12 cellular contexts compared by ENCODE assay signal in the genomic region with DNA sequence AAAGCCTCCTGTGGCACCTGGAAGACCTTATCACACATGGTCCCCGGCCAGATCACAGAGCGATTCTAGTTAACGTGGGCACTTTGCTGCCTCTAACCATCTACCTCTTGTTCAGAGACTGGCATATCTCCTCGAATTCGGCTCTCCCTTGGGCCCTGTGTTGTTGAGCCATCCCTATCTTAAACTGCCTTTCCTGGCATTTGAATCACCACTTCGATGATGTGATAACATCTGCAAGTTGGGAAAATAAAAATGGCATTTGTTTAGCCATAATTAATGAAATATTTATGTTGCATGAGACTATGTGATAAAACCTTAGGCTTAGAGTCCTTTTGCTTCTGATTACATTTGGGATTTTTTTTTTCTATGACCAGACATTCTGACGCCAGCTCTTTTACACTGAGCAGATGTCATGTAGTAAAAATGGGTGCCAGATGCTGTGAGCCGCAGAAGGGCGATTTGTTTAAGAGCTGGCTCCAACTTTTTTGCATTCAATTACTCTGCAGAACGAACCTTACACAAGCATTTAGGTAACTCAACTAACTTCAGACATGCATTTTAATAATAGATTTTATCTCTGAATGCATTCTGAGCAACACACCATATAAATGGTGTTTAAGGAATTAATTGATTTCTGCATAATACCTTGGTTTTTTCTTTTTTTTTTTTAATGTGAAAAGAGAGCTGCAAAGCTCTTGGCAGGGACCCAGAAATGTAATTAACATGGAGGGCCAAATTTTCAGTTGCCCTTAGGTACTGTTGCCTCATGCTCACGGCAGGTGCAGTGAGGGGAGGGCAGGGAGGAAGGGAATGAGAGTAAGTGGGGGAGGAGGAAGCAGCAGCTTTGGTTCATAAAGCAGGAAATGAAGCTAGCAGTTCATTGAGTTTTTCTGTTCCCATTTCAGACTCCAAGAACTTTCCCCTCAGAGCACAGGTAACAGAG. TPM values are rescaled to one million over a fixed set of nuclear protein-coding genes. Genes with fewer than 3 reads are reported as not detected.
DNase-seq lines count a peak whose midpoint lies in the region; ATAC-seq, FAIRE-seq and TF ChIP-seq lines count a peak whose summit lies in the region.
"Had no signal": no experiment of that assay in that cellular context is flagged by ENCODE, and none has a peak within 500 bp of the region (broad histone marks: within the 10 kb centered on the region; RNA-seq: fewer than 3 reads in every experiment).

No MANE protein-coding gene starts in this region.

- no peaks in the 10 kb centered on the region for H3K9me2 ChIP-seq in PC-9 (ENCODE audit: insufficient read depth)

- H3K4me3 ChIP-seq in fibroblast of pulmonary artery (replicated peaks; ENCODE audit: low read depth, low read length) (no peak overlapping the region), PC-9 (no peak overlapping the region)
- H3K4me3 ChIP-seq: dorsolateral prefrontal cortex had no signal

- H3K79me2 ChIP-seq in PC-9 (ENCODE audit: low read depth): no peaks in the 10 kb centered on the region

- H3K9me3 ChIP-seq in PC-9 (ENCODE audit: insufficient read depth, low read depth): 0 out of 2 replicates have a peak, but pooled peaks cover 7% of the 10 kb centered on the region

- no TSS peak for BruUV-seq in PC-9 (replicated peaks; lab: Mats Ljungman, UMichigan)

- POLR2A ChIA-PET in PC-9 (lab: Charles Lee; ENCODE audit: unreplicated experiment): interaction anchor here (0.6 kb wide), 1 partner anchor 123 kb away, joined by 7 read pairs; no protein-coding TSS in a partner anchor

- peaks cover 6% of the 10 kb centered on the region for H3K9me3 Mint-ChIP-seq in activated T-helper 1 cell treated with anti-CD3 and anti-CD28 coated beads, Interleukin-12 subunit alpha, Interleukin-12 subunit beta, Interleukin-2, Interleukin-4 antibody, amounts not matched to agents 30 ng/mL and 10 ng/mL and 1 ng/mL, durations not matched to agents 14 hours and 24 hours and 36 hours

- no peaks in the 10 kb centered on the region for H3K4me1 ChIP-seq in PC-9 (replicated peaks; ENCODE audit: insufficient read depth)

- H4K20me1 ChIP-seq in PC-9 (ENCODE audit: insufficient read depth): no peaks in the 10 kb centered on the region

- intact Hi-C loops in Right ventricle myocardium superior (cut with DNase I) (no loop called here), left cardiac atrium (cut with DNase I) (no loop called here), PC-9 (cut with micrococcal nuclease; ENCODE audit: unreplicated experiment) (no loop called here)
- intact Hi-C loops in activated T-helper 1 cell treated with anti-CD3 and anti-CD28 coated beads, Interleukin-12 subunit alpha, Interleukin-12 subunit beta, Interleukin-2, Interleukin-4 antibody, amounts not matched to agents 30 ng/mL and 10 ng/mL and 1 ng/mL, durations not matched to agents 14 hours and 24 hours and 36 hours (cut with micrococcal nuclease): no loop called here

- FAIRE-seq in frontal cortex (lab: Jason Lieb, UNC): no peak

- DNase-seq in Right ventricle myocardium superior: no peak
- no peak for DNase-seq in left cardiac atrium
- peak; percentile 71 for DNase-seq in NCI-H510A (lab: John Stamatoyannopoulos, UW)
- DNase-seq in fibroblast of pulmonary artery (ENCODE audit: low read depth): peak; percentile 51
- no peak for DNase-seq in frontal cortex (ENCODE audit: low spot score in 2 of 2)
- DNase-seq in PC-9: no peak
- no peak for DNase-seq in activated T-helper 1 cell treated with anti-CD3 and anti-CD28 coated beads, Interleukin-12 subunit alpha, Interleukin-12 subunit beta, Interleukin-2, Interleukin-4 antibody, amounts not matched to agents 30 ng/mL and 10 ng/mL and 1 ng/mL, durations not matched to agents 14 hours and 24 hours and 36 hours (ENCODE audit: low spot score)
- DNase-seq in activated naive CD4-positive, alpha-beta T cell treated with Interleukin-2 at 50 U/mL for 16 hours: no peak
- DNase-seq: activated CD4-positive, alpha-beta T cell treated with anti-CD3 and anti-CD28 coated beads for 48 hours had no signal

- no peaks in the 10 kb centered on the region for H3K36me3 ChIP-seq in PC-9 (ENCODE audit: low read depth)

- TF ChIP-seq CTCF in fibroblast of pulmonary artery (IDR thresholded peaks at IDR 0.05; ENCODE audit: low read length, missing control alignments) (no peak), PC-9 (conservative IDR thresholded peaks at IDR 0.05) (no peak)

- no peaks in the 10 kb centered on the region for H3F3A ChIP-seq in PC-9 (ENCODE audit: insufficient read depth, low read depth)

- CTCF ChIA-PET in PC-9 (lab: Charles Lee): interaction anchor here (0.6 kb wide), 1 partner anchor 11 kb away, joined by 6 read pairs; no protein-coding TSS in a partner anchor

- H3K27me3 ChIP-seq in PC-9 (ENCODE audit: insufficient read depth, low read depth): no peaks in the 10 kb centered on the region

- H3K27me3 Mint-ChIP-seq in activated T-helper 1 cell treated with anti-CD3 and anti-CD28 coated beads, Interleukin-12 subunit alpha, Interleukin-12 subunit beta, Interleukin-2, Interleukin-4 antibody, amounts not matched to agents 30 ng/mL and 10 ng/mL and 1 ng/mL, durations not matched to agents 14 hours and 24 hours and 36 hours (ENCODE audit: insufficient read depth): no peaks in the 10 kb centered on the region

- H3K4me2 ChIP-seq in PC-9: no peak overlapping the region

- H3K4me1 Mint-ChIP-seq in activated T-helper 1 cell treated with anti-CD3 and anti-CD28 coated beads, Interleukin-12 subunit alpha, Interleukin-12 subunit beta, Interleukin-2, Interleukin-4 antibody, amounts not matched to agents 30 ng/mL and 10 ng/mL and 1 ng/mL, durations not matched to agents 14 hours and 24 hours and 36 hours (ENCODE audit: low read depth): peaks cover 15% of the 10 kb centered on the region

- no peak overlapping the region for H2AFZ ChIP-seq in PC-9

- H3K27ac Mint-ChIP-seq in activated T-helper 1 cell treated with anti-CD3 and anti-CD28 coated beads, Interleukin-12 subunit alpha, Interleukin-12 subunit beta, Interleukin-2, Interleukin-4 antibody, amounts not matched to agents 30 ng/mL and 10 ng/mL and 1 ng/mL, durations not matched to agents 14 hours and 24 hours and 36 hours: no peak overlapping the region
- H3K27ac Mint-ChIP-seq: stimulated activated naive CD8-positive, alpha-beta T cell treated with anti-CD3 and anti-CD28 coated beads, Interleukin-15, Interleukin-2, amounts not matched to agents 100 ng/mL and 50 ng/mL, for 24 hours had no signal

- no peak overlapping the region for H3K27ac ChIP-seq in PC-9
- H3K27ac ChIP-seq: dorsolateral prefrontal cortex had no signal

- H3K36me3 Mint-ChIP-seq in activated T-helper 1 cell treated with anti-CD3 and anti-CD28 coated beads, Interleukin-12 subunit alpha, Interleukin-12 subunit beta, Interleukin-2, Interleukin-4 antibody, amounts not matched to agents 30 ng/mL and 10 ng/mL and 1 ng/mL, durations not matched to agents 14 hours and 24 hours and 36 hours (ENCODE audit: low read depth): peaks cover 2% of the 10 kb centered on the region

- no peak overlapping the region for H3K4me3 Mint-ChIP-seq in activated T-helper 1 cell treated with anti-CD3 and anti-CD28 coated beads, Interleukin-12 subunit alpha, Interleukin-12 subunit beta, Interleukin-2, Interleukin-4 antibody, amounts not matched to agents 30 ng/mL and 10 ng/mL and 1 ng/mL, durations not matched to agents 14 hours and 24 hours and 36 hours
- H3K4me3 Mint-ChIP-seq: neural crest cell; stimulated activated naive CD8-positive, alpha-beta T cell treated with anti-CD3 and anti-CD28 coated beads, Interleukin-15, Interleukin-2, amounts not matched to agents 100 ng/mL and 50 ng/mL, for 24 hours had no signal

- ATAC-seq in Right ventricle myocardium superior (ENCODE audit: poor library complexity) (peak; percentile 61), left cardiac atrium (no peak)

RNA-seq across cellular contexts. Expression of a gene that starts 58.3 kb away (rescaled TPM):
- total RNA-seq in Right ventricle myocardium superior: 61.2 TPM
- 100 to 1,000 TPM in 1 of 2 donors, 10 to 100 TPM in 1; 66.5 to 105 TPM for total RNA-seq in left cardiac atrium
- total RNA-seq in frontal cortex: 3.3 TPM
- total RNA-seq in PC-9 (2021): 31.5 and 41.2 TPM in 2 replicates
- not detected in 2 replicates for total RNA-seq in activated T-helper 1 cell treated with anti-CD3 and anti-CD28 coated beads, Interleukin-12 subunit alpha, Interleukin-12 subunit beta, Interleukin-2, Interleukin-4 antibody, amounts not matched to agents 30 ng/mL and 10 ng/mL and 1 ng/mL, durations not matched to agents 14 hours and 24 hours and 36 hours

Comparison
In these comparisons a context has a peak if more than half of its experiments do, and no peak if none do; other contexts are left out.
1. DNase-seq: peak in NCI-H510A (single experiment) and fibroblast of pulmonary artery (single experiment); none in Right ventricle myocardium superior (single experiment), left cardiac atrium (single experiment), frontal cortex (0 of 2), PC-9 (0 of 2), activated T-helper 1 cell treated with anti-CD3 and anti-CD28 coated beads, Interleukin-12 subunit alpha, Interleukin-12 subunit beta, Interleukin-2, Interleukin-4 antibody, amounts not matched to agents 30 ng/mL and 10 ng/mL and 1 ng/mL, durations not matched to agents 14 hours and 24 hours and 36 hours (single experiment) and activated naive CD4-positive, alpha-beta T cell treated with Interleukin-2 at 50 U/mL for 16 hours (single experiment).